ENCODE assay signal across 8 cellular contexts in genomic region chr5:115179068-115179958, GRCh38. TPM values are rescaled to one million over a fixed set of nuclear protein-coding genes. Genes with fewer than 3 reads are reported as not detected.
DNase-seq lines count a peak whose midpoint lies in the region; ATAC-seq, FAIRE-seq and TF ChIP-seq lines count a peak whose summit lies in the region.

No MANE protein-coding gene starts in this region.

- TF ChIP-seq POLR2A in tibial nerve (IDR thresholded peaks at IDR 0.05), result no peak

- no peak overlapping the region for H3K9ac ChIP-seq in liver (ENCODE audit: low read depth in 1 of 2, low read length in 2 of 2)

- 11% methylated on average over 75 of the region's 75 CpGs for WGBS in liver
- 12 to 21% methylated on average over 58 to 63 of the region's 75 CpGs for WGBS in tibial nerve, 2 donors

- DNase-seq in BJ (ENCODE audit: low read depth) (no peak), HL-60 (ENCODE audit: low read depth in 1 of 2, low spot score in 1 of 2) (no peak), brain microvascular endothelial cell (no peak), tibial nerve (ENCODE audit: low spot score in 2 of 2) (no peak), RCC 7860 (ENCODE audit: low spot score) (no peak), RKO (ENCODE audit: low spot score) (no peak)

- no peak for FAIRE-seq in RCC 7860 (lab: Jason Lieb, UNC)

- H3K27me3 ChIP-seq in BJ (ENCODE audit: control insufficient read depth, insufficient read depth, low read length) (peaks cover 37% of the 10 kb centered on the region), HL-60 (ENCODE audit: insufficient read depth, poor library complexity, severe bottlenecking) (no peaks in the 10 kb centered on the region), brain microvascular endothelial cell (replicated peaks) (peaks cover 14% of the 10 kb centered on the region), liver (ENCODE audit: control insufficient read depth in 4 of 4, insufficient read depth in 4 of 4, low read length in 3 of 4) (peaks cover 0 to 23% (median 7%) of the 10 kb centered on the region in 4 donors), tibial nerve (peaks cover 0 to 70% of the 10 kb centered on the region in 2 donors)

- TF ChIP-seq CTCF in BJ (IDR thresholded peaks at IDR 0.05; ENCODE audit: insufficient read depth, low read depth, low read length), result no peak
- no peak for TF ChIP-seq CTCF in HL-60 (IDR thresholded peaks at IDR 0.05; ENCODE audit: insufficient read depth, low read length)
- TF ChIP-seq CTCF in brain microvascular endothelial cell (IDR thresholded peaks at IDR 0.05; ENCODE audit: low read depth, low read length, missing control alignments), result no peak
- no peak for TF ChIP-seq CTCF in liver (IDR thresholded peaks at IDR 0.05; ENCODE audit: low read depth, low read length, missing input control)
- no peak for TF ChIP-seq CTCF in tibial nerve (IDR thresholded peaks at IDR 0.05)

- peak overlapping the region; percentile 33 for H3K4me3 ChIP-seq in BJ (ENCODE audit: low read depth, low read length)
- peak overlapping the region; percentile 35 for H3K4me3 ChIP-seq in HL-60 (replicated peaks; ENCODE audit: insufficient read depth, low read length)
- peak overlapping the region; percentile 57 for H3K4me3 ChIP-seq in brain microvascular endothelial cell (ENCODE audit: low read depth, low read length)
- H3K4me3 ChIP-seq in liver (ENCODE audit: low read depth in 1 of 3, low read length in 3 of 3), result peak overlapping the region in 2 of 3 donors; percentile 39 to 71
- peak overlapping the region; percentile 35 to 58 (median 54) for H3K4me3 ChIP-seq in tibial nerve

- H3K9me3 ChIP-seq in liver (ENCODE audit: control insufficient read depth in 4 of 4, low read length in 3 of 4) (no peaks in the 10 kb centered on the region), tibial nerve (no peaks in the 10 kb centered on the region)

- H3K27ac ChIP-seq in HL-60 (replicated peaks) (no peak overlapping the region), brain microvascular endothelial cell (no peak overlapping the region), liver (ENCODE audit: low read depth in 1 of 2, low read length in 2 of 2) (no peak overlapping the region), tibial nerve (no peak overlapping the region)

- CTCF ChIA-PET in BJ (lab: Yijun Ruan, JAX), result interaction anchor here (1.6 kb wide), 1 partner anchor 11 kb away, joined by 10 read pairs; no protein-coding TSS in a partner anchor

- no peak for TF ChIP-seq EP300 in tibial nerve (IDR thresholded peaks at IDR 0.05)

- H3K4me1 ChIP-seq in liver (ENCODE audit: control insufficient read depth in 4 of 4, insufficient read depth in 4 of 4, low read length in 3 of 4) (peaks cover 4 to 17% (median 13%) of the 10 kb centered on the region in 4 donors), tibial nerve (peaks cover 0 to 21% (median 14%) of the 10 kb centered on the region in 4 donors)

- POLR2A ChIA-PET in BJ (lab: Charles Lee), result no interaction called here

- TF ChIP-seq RAD21 in liver (IDR thresholded peaks at IDR 0.05), result no peak

- peak; percentile 26 for ATAC-seq in GM19351 (IDR thresholded peaks at IDR 0.05; ENCODE audit: unreplicated experiment)

- H3K36me3 ChIP-seq in BJ (ENCODE audit: control insufficient read depth, insufficient read depth, low read length) (no peaks in the 10 kb centered on the region), brain microvascular endothelial cell (replicated peaks) (no peaks in the 10 kb centered on the region), liver (ENCODE audit: control insufficient read depth in 4 of 4, insufficient read depth in 3 of 4, low read depth in 1 of 4, low read length in 3 of 4) (no peaks in the 10 kb centered on the region), tibial nerve (no peaks in the 10 kb centered on the region)

- in situ Hi-C loops in brain microvascular endothelial cell (cut with HindIII; ENCODE audit: low pct_ligation_motif_present, low sequenced_read_pairs), result no loop called here

TF ChIP-seq in liver, 16 proteins besides CTCF, POLR2A, EP300 and RAD21:
- TF ChIP-seq HNF4G (IDR thresholded peaks at IDR 0.05) (no peak), JUND (IDR thresholded peaks at IDR 0.05) (no peak), YY1 (IDR thresholded peaks at IDR 0.05) (no peak), TAF1 (conservative IDR thresholded peaks at IDR 0.05) (no peak), REST (IDR thresholded peaks at IDR 0.05) (no peak), FOXA2 (IDR thresholded peaks at IDR 0.05) (no peak), HNF4A (conservative IDR thresholded peaks at IDR 0.05) (no peak), EGR1 (IDR thresholded peaks at IDR 0.05; ENCODE audit: low read depth in 2 of 2) (no peak), NR2F2 (IDR thresholded peaks at IDR 0.05) (no peak), RXRA (IDR thresholded peaks at IDR 0.05) (no peak), ATF3 (IDR thresholded peaks at IDR 0.05) (no peak), SP1 (IDR thresholded peaks at IDR 0.05) (no peak), ZBTB33 (IDR thresholded peaks at IDR 0.05) (no peak), GABPA (IDR thresholded peaks at IDR 0.05 in 1 of 2, conservative IDR thresholded peaks at IDR 0.05 in 1 of 2) (no peak), MAX (IDR thresholded peaks at IDR 0.05) (no peak), FOXA1 (IDR thresholded peaks at IDR 0.05) (no peak)

RNA-seq across cellular contexts. Expression of gene TRIM36, which starts 9.6 kb away (rescaled TPM):
- polyA plus RNA-seq in BJ (2011; rRNA removed) (0.15 and 0.20 TPM in 2 replicates), liver (under 1 TPM; 0.16 to 0.19 TPM)
- 0.21 and 0.71 TPM in 2 replicates for polyA minus RNA-seq in BJ (2011; rRNA and poly(A)+ RNA removed)
- total RNA-seq in liver (under 1 TPM; 0.25 to 0.47 TPM), tibial nerve (10 to 100 TPM in 1 of 4 donors, 1 to 10 TPM in 3; 1.5 to 12.7 (median 3.7) TPM)
